Comparison of ENCODE assay signal across 27 cellular contexts in the genomic region with DNA sequence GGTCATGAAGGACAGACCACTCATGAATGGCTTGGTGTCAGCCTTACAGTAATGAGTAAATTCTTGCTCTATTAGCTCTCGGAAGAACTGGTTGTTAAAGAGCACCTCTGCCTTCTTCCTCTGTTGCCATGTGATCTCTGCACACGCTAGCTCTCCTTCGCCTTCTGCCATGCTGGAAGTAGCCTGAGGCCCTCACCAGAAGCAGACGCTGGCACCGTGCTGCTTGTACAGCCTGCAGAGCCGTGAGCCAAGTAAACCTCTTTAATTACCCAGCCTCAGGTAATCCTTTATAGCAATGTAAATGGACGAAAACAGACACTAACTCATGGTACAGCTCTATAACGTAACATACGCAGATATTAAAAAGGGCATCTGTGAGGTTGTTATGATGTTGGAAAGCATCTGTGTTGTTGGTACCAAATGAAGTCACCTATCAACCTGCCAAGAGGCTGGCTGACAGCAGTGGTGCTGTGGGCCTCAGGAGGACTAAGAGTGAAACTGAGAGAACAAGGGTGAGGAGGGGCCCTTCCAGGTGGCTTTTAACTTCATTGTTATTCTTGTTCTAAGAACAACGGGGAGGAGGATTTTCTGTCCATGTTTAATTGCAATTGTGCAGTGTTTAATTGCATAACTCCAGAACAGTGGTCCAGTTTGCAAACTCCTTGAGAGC.
DNase-seq lines count a peak whose midpoint lies in the region; ATAC-seq, FAIRE-seq and TF ChIP-seq lines count a peak whose summit lies in the region.
"Had no signal": no experiment of that assay in that cellular context is flagged by ENCODE, and none has a peak within 500 bp of the region (broad histone marks: within the 10 kb centered on the region; RNA-seq: fewer than 3 reads in every experiment).

No MANE protein-coding gene starts in this region.

- peaks cover 69% of the 10 kb centered on the region for H3K36me3 Mint-ChIP-seq in mesothelial cell of epicardium
- H3K36me3 Mint-ChIP-seq: CD14-positive monocyte had no signal

- no peaks in the 10 kb centered on the region for H3K9me3 ChIP-seq in MM.1S (replicated peaks; ENCODE audit: insufficient read depth, low read length)
- no peaks in the 10 kb centered on the region for H3K9me3 ChIP-seq in keratinocyte (ENCODE audit: control insufficient read depth, low read depth, low read length)
- H3K9me3 ChIP-seq: gastroesophageal sphincter, left ventricle myocardium inferior, neutrophil, prostate gland, uterus had no signal

- peak; percentile 56 for ATAC-seq in GM18867 (IDR thresholded peaks at IDR 0.05; ENCODE audit: unreplicated experiment)
- ATAC-seq: gastroesophageal sphincter had no signal

- no peak for TF ChIP-seq CTCF in GM12865 (IDR thresholded peaks at IDR 0.05; ENCODE audit: insufficient read depth, low read depth, low read length, missing control alignments)
- no peak for TF ChIP-seq CTCF in MM.1S (IDR thresholded peaks at IDR 0.05; ENCODE audit: low read length)
- no peak for TF ChIP-seq CTCF in keratinocyte (optimal IDR thresholded peaks at IDR 0.05 in 1 of 3, IDR thresholded peaks at IDR 0.05 in 1 of 3, conservative IDR thresholded peaks at IDR 0.05 in 1 of 3; ENCODE audit: extremely low read depth in 1 of 3, insufficient read depth in 2 of 3, low read length in 3 of 3)
- TF ChIP-seq CTCF in mesothelial cell of epicardium (IDR thresholded peaks at IDR 0.05; ENCODE audit: unreplicated experiment), result no peak

- H3K36me3 ChIP-seq in MM.1S (replicated peaks; ENCODE audit: insufficient read depth, low read length), result no peaks in the 10 kb centered on the region
- H3K36me3 ChIP-seq in keratinocyte (ENCODE audit: control insufficient read depth in 2 of 2, extremely low read depth in 1 of 2, insufficient read depth in 2 of 2, low read length in 2 of 2), result peaks cover 26 to 31% of the 10 kb centered on the region in 2 experiments
- H3K36me3 ChIP-seq: neutrophil, prostate gland, uterus had no signal

- H3K9me1 ChIP-seq in keratinocyte (ENCODE audit: control insufficient read depth, extremely low read depth, insufficient read depth, low read length), result no peaks in the 10 kb centered on the region

- peaks cover 33% of the 10 kb centered on the region for H3F3A ChIP-seq in MM.1S (ENCODE audit: insufficient read depth, low read length)

- peak overlapping the region; percentile 21; the same call in 1 of the 2 replicates for H3K9ac ChIP-seq in MM.1S (ENCODE audit: low read length)
- no peak overlapping the region for H3K9ac ChIP-seq in keratinocyte (ENCODE audit: control insufficient read depth, extremely low read depth, insufficient read depth, low read length)
- H3K9ac ChIP-seq: GM23248 had no signal

- dilution Hi-C loops in keratinocyte (cut with MboI; ENCODE audit: extremely low pct_ligation_motif_present, low sequenced_read_pairs), result no loop called here

- no peak overlapping the region for H3K4me3 ChIP-seq in GM12865 (ENCODE audit: low read depth, low read length)
- peak overlapping the region; percentile 21 for H3K4me3 ChIP-seq in MM.1S (ENCODE audit: low read length)
- no peak overlapping the region for H3K4me3 ChIP-seq in keratinocyte (ENCODE audit: control insufficient read depth in 2 of 3, extremely low read depth in 1 of 3, insufficient read depth in 2 of 3, low read depth in 1 of 3, low read length in 3 of 3)
- H3K4me3 ChIP-seq: dorsolateral prefrontal cortex, gastroesophageal sphincter, GM23248, left ventricle myocardium inferior, prostate gland, uterus had no signal

- H3K27ac Mint-ChIP-seq in mesothelial cell of epicardium, result no peak overlapping the region
- H3K27ac Mint-ChIP-seq: CD14-positive monocyte; stimulated activated naive CD8-positive, alpha-beta T cell treated with anti-CD3 and anti-CD28 coated beads, Interleukin-15, Interleukin-2, amounts not matched to agents 100 ng/mL and 50 ng/mL, for 24 hours had no signal

- H3K79me2 ChIP-seq in MM.1S (ENCODE audit: low read length) (no peaks in the 10 kb centered on the region), keratinocyte (ENCODE audit: control insufficient read depth, insufficient read depth, low read length) (no peaks in the 10 kb centered on the region)

- no peak overlapping the region for H2AFZ ChIP-seq in MM.1S (ENCODE audit: low read length)
- no peak overlapping the region for H2AFZ ChIP-seq in keratinocyte (ENCODE audit: control insufficient read depth, low read length)
- H2AFZ ChIP-seq: GM23248 had no signal

- DNase-seq in GM12865 (ENCODE audit: low read depth) (peak; percentile 19), MM.1S (peak; percentile 84), keratinocyte (ENCODE audit: low read depth, low spot score) (no peak), DMS53 (lab: John Stamatoyannopoulos, UW) (no peak), NCI-H69 (lab: John Stamatoyannopoulos, UW) (no peak), mesothelial cell of epicardium (ENCODE audit: low spot score in 2 of 2, unreplicated experiment in 2 of 2) (no peak)
- DNase-seq: activated CD4-positive, alpha-beta T cell treated with anti-CD3 and anti-CD28 coated beads, Interleukin-2, amount 50 U/mL, for 48 hours; activated naive CD4-positive, alpha-beta T cell; cerebellar nuclear complex; dorsolateral prefrontal cortex; EL; GM23248; left ventricle myocardium inferior; mesendoderm; NCI-H1436; NCI-H2171 treated with DMSO at 0.1 percent for 48 hours; NCI-H510A treated with DMSO at 0.1 percent for 48 hours; SHP77; stimulated activated CD4-positive, alpha-beta T cell treated with anti-CD3 and anti-CD28 coated beads, Interleukin-15, amount 100 ng/mL, for 24 hours; T1000; uterus had no signal

- no peaks in the 10 kb centered on the region for H3K27me3 Mint-ChIP-seq in mesothelial cell of epicardium (ENCODE audit: low read depth)
- H3K27me3 Mint-ChIP-seq: stimulated activated naive CD8-positive, alpha-beta T cell treated with anti-CD3 and anti-CD28 coated beads, Interleukin-15, Interleukin-2, amounts not matched to agents 100 ng/mL and 50 ng/mL, for 24 hours had no signal

- H3K27ac ChIP-seq in MM.1S (ENCODE audit: low read length) (peak overlapping the region; percentile 78), keratinocyte (ENCODE audit: control insufficient read depth, insufficient read depth, low read length) (no peak overlapping the region)
- H3K27ac ChIP-seq: dorsolateral prefrontal cortex, gastroesophageal sphincter, GM23248, left ventricle myocardium inferior, neutrophil, prostate gland, uterus had no signal

- H3K4me3 Mint-ChIP-seq in mesothelial cell of epicardium, result no peak overlapping the region
- H3K4me3 Mint-ChIP-seq: CD14-positive monocyte; stimulated activated naive CD8-positive, alpha-beta T cell treated with anti-CD3 and anti-CD28 coated beads, Interleukin-15, Interleukin-2, amounts not matched to agents 100 ng/mL and 50 ng/mL, for 24 hours had no signal

- H3K27me3 ChIP-seq in MM.1S (replicated peaks; ENCODE audit: insufficient read depth, low read length) (no peaks in the 10 kb centered on the region), keratinocyte (ENCODE audit: control insufficient read depth, extremely low read depth, insufficient read depth, low read length) (no peaks in the 10 kb centered on the region)
- H3K27me3 ChIP-seq: dorsolateral prefrontal cortex, gastroesophageal sphincter, uterus had no signal

- H3K9me2 ChIP-seq in MM.1S (replicated peaks; ENCODE audit: insufficient read depth, low read length), result no peaks in the 10 kb centered on the region

- peak; percentile 5 for FAIRE-seq in keratinocyte (lab: Jason Lieb, UNC)

- H4K20me1 ChIP-seq in MM.1S (ENCODE audit: insufficient read depth, low read length), result no peaks in the 10 kb centered on the region
- no peaks in the 10 kb centered on the region for H4K20me1 ChIP-seq in keratinocyte (ENCODE audit: control insufficient read depth, extremely low read depth, insufficient read depth, low read length)

- no peaks in the 10 kb centered on the region for H3K4me1 Mint-ChIP-seq in mesothelial cell of epicardium

- H3K4me1 ChIP-seq in MM.1S (ENCODE audit: low read length), result peaks cover 51% of the 10 kb centered on the region
- no peaks in the 10 kb centered on the region for H3K4me1 ChIP-seq in keratinocyte (ENCODE audit: control insufficient read depth, extremely low read depth, insufficient read depth, low read length)
- H3K4me1 ChIP-seq: prostate gland, uterus had no signal

- H3K9me3 Mint-ChIP-seq in mesothelial cell of epicardium, result no peaks in the 10 kb centered on the region
- H3K9me3 Mint-ChIP-seq: stimulated activated naive CD8-positive, alpha-beta T cell treated with anti-CD3 and anti-CD28 coated beads, Interleukin-15, Interleukin-2, amounts not matched to agents 100 ng/mL and 50 ng/mL, for 24 hours had no signal

- H3K4me2 ChIP-seq in MM.1S (ENCODE audit: low read depth, low read length) (peak overlapping the region; percentile 62), keratinocyte (ENCODE audit: control insufficient read depth, extremely low read depth, insufficient read depth, low read depth, low read length) (no peak overlapping the region)

Comparison
In these comparisons a context has a peak if more than half of its experiments do, and no peak if none do; other contexts are left out.
1. DNase-seq: peak in GM12865 (single experiment) and MM.1S (single experiment); none in keratinocyte (single experiment), DMS53 (single experiment), NCI-H69 (single experiment) and mesothelial cell of epicardium (0 of 2).